ENCODE assay signal across 10 cellular contexts in the genomic region with DNA sequence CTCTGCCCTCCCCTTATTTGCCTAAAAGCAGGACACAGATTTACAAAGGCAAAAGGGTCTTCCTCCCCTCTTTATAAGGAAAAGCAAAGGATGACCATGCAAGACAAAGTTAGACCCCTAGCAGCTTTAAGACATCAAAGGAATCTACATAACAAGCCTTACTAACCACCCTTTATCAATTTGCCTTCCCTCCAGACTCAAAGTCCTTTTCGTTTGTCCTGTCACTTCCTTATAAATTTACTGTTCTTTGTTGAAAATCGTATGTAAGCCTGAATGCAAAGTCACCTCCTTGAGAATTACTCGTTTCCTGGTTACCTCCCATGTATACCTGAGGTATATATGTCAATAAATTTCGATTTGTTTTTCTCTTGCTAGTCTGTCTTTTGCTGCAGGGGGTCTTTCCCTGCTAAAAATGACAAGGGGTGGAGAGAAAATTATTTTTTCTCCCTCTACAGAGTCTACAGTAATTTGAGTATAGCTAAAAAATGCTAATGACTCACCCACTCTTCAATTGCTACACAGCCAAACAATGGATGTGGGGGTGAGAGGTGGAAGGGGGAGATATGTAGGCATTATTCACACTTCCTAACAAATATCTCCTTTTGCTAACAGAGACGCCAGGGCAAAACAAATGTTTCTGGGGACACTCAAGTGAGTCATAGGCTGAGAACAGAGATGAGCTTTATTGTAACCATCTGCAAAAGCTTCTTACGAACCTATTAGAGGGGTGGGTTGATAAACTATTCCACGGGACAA. TPM values are rescaled to one million over a fixed set of nuclear protein-coding genes. Genes with fewer than 3 reads are reported as not detected.
DNase-seq lines count a peak whose midpoint lies in the region; ATAC-seq and TF ChIP-seq lines count a peak whose summit lies in the region.
"Had no signal": no experiment of that assay in that cellular context is flagged by ENCODE, and none has a peak within 500 bp of the region (broad histone marks: within the 10 kb centered on the region; RNA-seq: fewer than 3 reads in every experiment).

No MANE protein-coding gene starts in this region.

- 35 to 44% methylated on average over 7 of the region's 7 CpGs for WGBS in body of pancreas, 2 donors

- DNase-seq in AG08396 (ENCODE audit: low spot score) (peak; percentile 33), HS-5 (ENCODE audit: low read depth) (peak; percentile 85), body of pancreas (no peak), kidney epithelial cell (ENCODE audit: low read depth) (peak; percentile 60), OCI-M2 (lab: John Stamatoyannopoulos, UW; ENCODE audit: unreplicated experiment) (no peak)
- DNase-seq in activated CD4-positive, alpha-beta T cell treated with anti-CD3 and anti-CD28 coated beads for 4 hours, result no peak
- DNase-seq: activated naive CD4-positive, alpha-beta T cell treated with Interleukin-2 at 50 U/mL for 16 hours; natural killer cell had no signal

- no peaks in the 10 kb centered on the region for H3K36me3 Mint-ChIP-seq in stimulated activated memory B cell treated with anti-CD40 and anti-IgM and Interleukin-4, amounts not matched to agents 10 μg/mL and 1 μg/mL and 100 μg/mL, for 72 hours
- H3K36me3 Mint-ChIP-seq: natural killer cell had no signal

- no peak overlapping the region for H3K4me3 ChIP-seq in body of pancreas
- no peak overlapping the region for H3K4me3 ChIP-seq in kidney epithelial cell (ENCODE audit: low read depth, low read length)

- no peak for TF ChIP-seq POLR2A in body of pancreas (IDR thresholded peaks at IDR 0.05)

- H3K27ac ChIP-seq in body of pancreas, result peak overlapping the region in 3 of 4 donors; percentile 11 to 42 (median 39)

- H3K4me3 Mint-ChIP-seq in stimulated activated memory B cell treated with anti-CD40 and anti-IgM and Interleukin-4, amounts not matched to agents 10 μg/mL and 1 μg/mL and 100 μg/mL, for 72 hours, result no peak overlapping the region
- H3K4me3 Mint-ChIP-seq: natural killer cell had no signal

- no peaks in the 10 kb centered on the region for H3K4me1 Mint-ChIP-seq in stimulated activated memory B cell treated with anti-CD40 and anti-IgM and Interleukin-4, amounts not matched to agents 10 μg/mL and 1 μg/mL and 100 μg/mL, for 72 hours

- H3K27ac Mint-ChIP-seq in stimulated activated memory B cell treated with anti-CD40 and anti-IgM and Interleukin-4, amounts not matched to agents 10 μg/mL and 1 μg/mL and 100 μg/mL, for 72 hours, result no peak overlapping the region
- H3K27ac Mint-ChIP-seq: natural killer cell had no signal

- intact Hi-C loops in body of pancreas (cut with DNase I), result no loop called here

- H3K36me3 ChIP-seq in body of pancreas (replicated peaks in 1 of 2; ENCODE audit: insufficient read depth in 1 of 2, low read depth in 2 of 2) (no peaks in the 10 kb centered on the region), kidney epithelial cell (ENCODE audit: control insufficient read depth, insufficient read depth, low read length) (no peaks in the 10 kb centered on the region)

- no peaks in the 10 kb centered on the region for H3K9me3 ChIP-seq in body of pancreas

- H3K4me1 ChIP-seq in body of pancreas, result peaks cover 27% of the 10 kb centered on the region

- H3K27me3 ChIP-seq in body of pancreas (no peaks in the 10 kb centered on the region), kidney epithelial cell (ENCODE audit: control insufficient read depth, insufficient read depth, low read length) (no peaks in the 10 kb centered on the region)

- ATAC-seq in body of pancreas, result no peak
- ATAC-seq in HG03520 (IDR thresholded peaks at IDR 0.05; ENCODE audit: unreplicated experiment), result no peak
- ATAC-seq in stimulated activated memory B cell treated with anti-CD40 and anti-IgM and Interleukin-4, amounts not matched to agents 10 μg/mL and 1 μg/mL and 100 μg/mL, for 72 hours, result no peak
- ATAC-seq: natural killer cell had no signal

- H3K27me3 Mint-ChIP-seq in stimulated activated memory B cell treated with anti-CD40 and anti-IgM and Interleukin-4, amounts not matched to agents 10 μg/mL and 1 μg/mL and 100 μg/mL, for 72 hours, result peaks cover 26% of the 10 kb centered on the region

- no peaks in the 10 kb centered on the region for H3K9me3 Mint-ChIP-seq in stimulated activated memory B cell treated with anti-CD40 and anti-IgM and Interleukin-4, amounts not matched to agents 10 μg/mL and 1 μg/mL and 100 μg/mL, for 72 hours
- H3K9me3 Mint-ChIP-seq: natural killer cell had no signal

- TF ChIP-seq CTCF in body of pancreas (IDR thresholded peaks at IDR 0.05) (no peak), kidney epithelial cell (IDR thresholded peaks at IDR 0.05; ENCODE audit: insufficient read depth, low read length, poor library complexity, severe bottlenecking) (no peak)

RNA-seq across cellular contexts. Expression of gene SCD5, which starts 13.2 kb away (rescaled TPM):
- total RNA-seq in body of pancreas (10 to 100 TPM; 51.4 TPM), kidney epithelial cell (17.9 and 22.1 TPM in 2 replicates)

Comparison
In these comparisons a context has a peak if more than half of its experiments do, and no peak if none do; other contexts are left out.
1. DNase-seq: peak in AG08396 (single experiment), HS-5 (single experiment) and kidney epithelial cell (single experiment); none in body of pancreas (0 of 4), activated CD4-positive, alpha-beta T cell treated with anti-CD3 and anti-CD28 coated beads for 4 hours (0 of 2) and OCI-M2 (single experiment).